ENCODE assay signal across 20 cellular contexts in genomic region chr10:89236221-89236620, GRCh38. TPM values are rescaled to one million over a fixed set of nuclear protein-coding genes. Genes with fewer than 3 reads are reported as not detected.
"Had no signal": no experiment of that assay in that cellular context is flagged by ENCODE, and none has a peak within 500 bp of the region (broad histone marks: within the 10 kb centered on the region; RNA-seq: fewer than 3 reads in every experiment).

No MANE protein-coding gene starts in this region.

- H3K36me3 ChIP-seq: neutrophil, transverse colon, vagina had no signal

- H3K27me3 ChIP-seq: adrenal gland, left lung, neutrophil, transverse colon, vagina had no signal

- FAIRE-seq: kidney had no signal

- H3K4me3 Mint-ChIP-seq: activated CD4-positive, alpha-beta memory T cell treated with anti-CD3 and anti-CD28 coated beads, Interleukin-2, amount 10 ng/mL, durations not matched to agents 7 days and 5 days; activated T-cell treated with anti-CD3 and anti-CD28 coated beads, Interleukin-2, amount 50 U/mL, for 4 hours; naive thymus-derived CD8-positive, alpha-beta T cell; stimulated activated effector memory CD8-positive, alpha-beta T cell treated with anti-CD3 and anti-CD28 coated beads, Interleukin-12 subunit alpha, Interleukin-12 subunit beta, amount 100 ng/mL, for 72 hours had no signal

- H3K9me3 ChIP-seq: adrenal gland, left lung, neutrophil, transverse colon, vagina had no signal

- ATAC-seq: activated T-cell treated with anti-CD3 and anti-CD28 coated beads, Interleukin-2, amount 50 U/mL, for 4 hours; naive thymus-derived CD8-positive, alpha-beta T cell; stimulated activated effector memory CD8-positive, alpha-beta T cell treated with anti-CD3 and anti-CD28 coated beads, Interleukin-12 subunit alpha, Interleukin-12 subunit beta, amount 100 ng/mL, for 72 hours had no signal

- H3K4me1 Mint-ChIP-seq: activated CD4-positive, alpha-beta memory T cell treated with anti-CD3 and anti-CD28 coated beads, Interleukin-2, amount 10 ng/mL, durations not matched to agents 7 days and 5 days had no signal

- H3K4me3 ChIP-seq: adrenal gland, coronary artery, left lung, transverse colon, vagina had no signal

- H3K27me3 Mint-ChIP-seq: activated CD4-positive, alpha-beta memory T cell treated with anti-CD3 and anti-CD28 coated beads, Interleukin-2, amount 10 ng/mL, durations not matched to agents 7 days and 5 days; naive thymus-derived CD8-positive, alpha-beta T cell had no signal

- DNase-seq: activated CD4-positive, alpha-beta memory T cell treated with anti-CD3 and anti-CD28 coated beads, Interleukin-2, amount 10 ng/mL, durations not matched to agents 7 days and 5 days; activated CD4-positive, alpha-beta T cell treated with anti-CD3 and anti-CD28 coated beads for 1 hour; activated effector memory CD4-positive, alpha-beta T cell treated with Interleukin-2 at 50 U/mL for 16 hours; activated naive CD4-positive, alpha-beta T cell treated with anti-CD3 and anti-CD28 coated beads, Interleukin-2, amount 50 U/mL, for 16 hours; activated T-cell treated with anti-CD3 and anti-CD28 coated beads, Interleukin-2, amount 50 U/mL, for 4 hours; effector memory CD4-positive, alpha-beta T cell; hippocampal formation; kidney; left lung; naive thymus-derived CD8-positive, alpha-beta T cell; retina had no signal

- H3K9me3 Mint-ChIP-seq: activated CD4-positive, alpha-beta memory T cell treated with anti-CD3 and anti-CD28 coated beads, Interleukin-2, amount 10 ng/mL, durations not matched to agents 7 days and 5 days; activated T-cell treated with anti-CD3 and anti-CD28 coated beads, Interleukin-2, amount 50 U/mL, for 4 hours; naive thymus-derived CD8-positive, alpha-beta T cell; stimulated activated effector memory CD8-positive, alpha-beta T cell treated with anti-CD3 and anti-CD28 coated beads, Interleukin-12 subunit alpha, Interleukin-12 subunit beta, amount 100 ng/mL, for 72 hours had no signal

- H3K4me1 ChIP-seq: transverse colon had no signal

- H3K27ac ChIP-seq: epithelial cell of prostate, neutrophil, transverse colon, VCaP had no signal

- H3K27ac Mint-ChIP-seq: activated CD4-positive, alpha-beta memory T cell treated with anti-CD3 and anti-CD28 coated beads, Interleukin-2, amount 10 ng/mL, durations not matched to agents 7 days and 5 days; naive thymus-derived CD8-positive, alpha-beta T cell; stimulated activated effector memory CD8-positive, alpha-beta T cell treated with anti-CD3 and anti-CD28 coated beads, Interleukin-12 subunit alpha, Interleukin-12 subunit beta, amount 100 ng/mL, for 72 hours had no signal

RNA-seq across cellular contexts. Expression of gene CH25H, which starts 29.1 kb away (rescaled TPM):
- total RNA-seq: activated CD4-positive, alpha-beta memory T cell treated with anti-CD3 and anti-CD28 coated beads, Interleukin-2, amount 10 ng/mL, durations not matched to agents 7 days and 5 days; naive thymus-derived CD8-positive, alpha-beta T cell; T-helper 1 cell treated with Interleukin-12 subunit alpha and Interleukin-12 subunit beta and Interleukin-4 antibody, amounts not matched to agents 30 ng/mL and 1 ng/mL, for 36 hours had no signal
